1 cellular context compared by ENCODE assay signal in genomic region chr17:72761431-72761830, GRCh38.
TF ChIP-seq lines count a peak whose summit lies in the region.

No MANE protein-coding gene starts in this region.

TF ChIP-seq in K562, 482 proteins besides CTCF, POLR2A, EP300 and RAD21 (continued from another document and continues in another):
- TF ChIP-seq SPI1 (IDR thresholded peaks at IDR 0.05; ENCODE audit: borderline replicate concordance, low read depth, low read length) (no peak), GATA2 (CRISPR knock-in tag; IDR thresholded peaks at IDR 0.05) (peak; percentile 67), NFE2L1 (tag; IDR thresholded peaks at IDR 0.05; ENCODE audit: borderline replicate concordance, low read depth) (no peak), NCOR1 (IDR thresholded peaks at IDR 0.05) (peak; percentile 52; the same call in 1 of the 2 replicates), SNIP1 (IDR thresholded peaks at IDR 0.05; ENCODE audit: low read depth) (no peak), HOXB6 (CRISPR knock-in tag; IDR thresholded peaks at IDR 0.05; ENCODE audit: borderline replicate concordance) (no peak), MTA2 (IDR thresholded peaks at IDR 0.05; ENCODE audit: low read depth) (peak; percentile 60), NFIC (IDR thresholded peaks at IDR 0.05) (no peak), ETV6 (IDR thresholded peaks at IDR 0.05; ENCODE audit: borderline replicate concordance in 1 of 2, low read depth in 2 of 2, low read length in 1 of 2) (no peak), ETV6 (CRISPR knock-in tag; IDR thresholded peaks at IDR 0.05; ENCODE audit: borderline replicate concordance) (no peak), ZHX1 (conservative IDR thresholded peaks at IDR 0.05; ENCODE audit: low read length) (no peak), SMAD4 (CRISPR knock-in tag; conservative IDR thresholded peaks at IDR 0.05) (no peak), PRMT5 (CRISPR knock-in tag; IDR thresholded peaks at IDR 0.05) (no peak), HBP1 (CRISPR knock-in tag; IDR thresholded peaks at IDR 0.05) (no peak), BDP1 (IDR thresholded peaks at IDR 0.05; ENCODE audit: insufficient read depth, insufficient read length) (no peak), RFX7 (CRISPR knock-in tag; IDR thresholded peaks at IDR 0.05) (no peak), ARHGAP35 (IDR thresholded peaks at IDR 0.05; ENCODE audit: partially characterized antibody) (no peak), CBFA2T2 (conservative IDR thresholded peaks at IDR 0.05) (peak; percentile 54; the same call in 1 of the 2 replicates), STAT5A (IDR thresholded peaks at IDR 0.05; ENCODE audit: borderline replicate concordance, low read length) (peak; percentile 42; the same call in 1 of the 2 replicates), SRSF7 (optimal IDR thresholded peaks at IDR 0.05; ENCODE audit: low read depth, low read length) (no peak), TEAD4 (IDR thresholded peaks at IDR 0.05; ENCODE audit: low read length) (peak; percentile 83), TEAD4 (CRISPR knock-in tag; IDR thresholded peaks at IDR 0.05; ENCODE audit: borderline replicate concordance) (no peak), POU5F1 (IDR thresholded peaks at IDR 0.05; ENCODE audit: borderline replicate concordance, low read depth, low read length, partially characterized antibody) (no peak), SMARCE1 (IDR thresholded peaks at IDR 0.05) (peak; percentile 77), TBP (optimal IDR thresholded peaks at IDR 0.05; ENCODE audit: low read depth, low read length) (no peak), MEIS2 (IDR thresholded peaks at IDR 0.05; ENCODE audit: partially characterized antibody) (peak; percentile 38), ZFX (CRISPR knock-in tag; IDR thresholded peaks at IDR 0.05) (no peak), CAMTA2 (CRISPR knock-in tag; conservative IDR thresholded peaks at IDR 0.05) (no peak), WHSC1 (IDR thresholded peaks at IDR 0.05; ENCODE audit: low read length) (no peak), ARNT (IDR thresholded peaks at IDR 0.05) (peak in 1 of 2 experiments; percentile 19; a peak in 1 of 4 replicates), ZNF639 (CRISPR knock-in tag; conservative IDR thresholded peaks at IDR 0.05 in 1 of 2, IDR thresholded peaks at IDR 0.05 in 1 of 2) (no peak), MAFK (IDR thresholded peaks at IDR 0.05; ENCODE audit: low read length) (0 out of 2 replicates have a peak, but pooled peaks have one; percentile 4), AFF1 (IDR thresholded peaks at IDR 0.05; ENCODE audit: low read depth in 1 of 2, partially characterized antibody in 2 of 2) (no peak), ZNF609 (CRISPR knock-in tag; IDR thresholded peaks at IDR 0.05; ENCODE audit: borderline replicate concordance) (no peak), SRSF1 (IDR thresholded peaks at IDR 0.05; ENCODE audit: low read depth, low read length) (no peak), ILF3 (IDR thresholded peaks at IDR 0.05; ENCODE audit: borderline replicate concordance) (no peak), MEF2A (IDR thresholded peaks at IDR 0.05; ENCODE audit: control insufficient read depth, low read depth, low read length) (no peak), PTRF (tag; IDR thresholded peaks at IDR 0.05) (no peak), ZNF445 (CRISPR knock-in tag; IDR thresholded peaks at IDR 0.05; ENCODE audit: low read depth) (no peak), HINFP (tag; conservative IDR thresholded peaks at IDR 0.05; ENCODE audit: low read depth) (no peak), STAT5B (CRISPR knock-in tag; IDR thresholded peaks at IDR 0.05) (no peak), IRF2 (CRISPR knock-in tag; IDR thresholded peaks at IDR 0.05) (no peak), MCM2 (IDR thresholded peaks at IDR 0.05; ENCODE audit: low read depth) (no peak), PHF20 (IDR thresholded peaks at IDR 0.05; ENCODE audit: partially characterized antibody) (no peak), PBX2 (CRISPR knock-in tag; IDR thresholded peaks at IDR 0.05; ENCODE audit: low read depth) (no peak), PBX2 (tag; conservative IDR thresholded peaks at IDR 0.05; ENCODE audit: low read depth) (no peak), ZNF696 (CRISPR knock-in tag; conservative IDR thresholded peaks at IDR 0.05) (no peak)
